ENCODE assay signal across 11 cellular contexts in genomic region chr18:35566019-35566418, GRCh38.
"Had no signal": no experiment of that assay in that cellular context is flagged by ENCODE, and none has a peak within 500 bp of the region (broad histone marks: within the 10 kb centered on the region; RNA-seq: fewer than 3 reads in every experiment).

No MANE protein-coding gene starts in this region.

- H3K4me2 ChIP-seq: GM23338 had no signal

- H3K4me1 ChIP-seq: HAP-1 had no signal

- H3K36me3 ChIP-seq: HAP-1 had no signal

- H3K9me3 ChIP-seq: HAP-1 had no signal

- FAIRE-seq: H1, H54 had no signal

- H3K27ac ChIP-seq: GM23248 had no signal

- ATAC-seq: GM23338, HCT116 had no signal

- H3K4me3 ChIP-seq: GM23248, GM23338, HAP-1 had no signal

- DNase-seq: GM23248, GOT3, H7, H9, HCEC 1CT, HFFc6 had no signal
